9 cellular contexts compared by ENCODE assay signal in genomic region chrX:103254171-103254824, GRCh38. TPM values are rescaled to one million over a fixed set of nuclear protein-coding genes. Genes with fewer than 3 reads are reported as not detected.
A peak's percentile ranks its signal among the peaks of the same experiment; 100 is the strongest.
DNase-seq lines count a peak whose midpoint lies in the region; ATAC-seq and TF ChIP-seq lines count a peak whose summit lies in the region.
"Had no signal": no experiment of that assay in that cellular context is flagged by ENCODE, and none has a peak within 500 bp of the region (broad histone marks: within the 10 kb centered on the region; RNA-seq: fewer than 3 reads in every experiment).

No MANE protein-coding gene starts in this region.

- H3K27me3 ChIP-seq in GM23248 (replicated peaks; ENCODE audit: insufficient read depth) (no peaks in the 10 kb centered on the region), stomach smooth muscle (ENCODE audit: control insufficient read depth in 1 of 2, insufficient read depth in 2 of 2, low read length in 2 of 2) (peaks cover 0 to 5% of the 10 kb centered on the region in 2 donors)

- H3K4me1 ChIP-seq in GM23248 (ENCODE audit: insufficient read depth) (no peaks in the 10 kb centered on the region), mucosa of descending colon (ENCODE audit: low read depth) (no peaks in the 10 kb centered on the region), stomach smooth muscle (ENCODE audit: control insufficient read depth, insufficient read depth, low read length) (peaks cover 5% of the 10 kb centered on the region)

- TF ChIP-seq CTCF in mucosa of descending colon (IDR thresholded peaks at IDR 0.05), result no peak

- H3K9ac ChIP-seq in GM23248, result peak overlapping the region; percentile 96
- H3K9ac ChIP-seq in stomach smooth muscle (ENCODE audit: low read length in 2 of 2), result peak overlapping the region; percentile 82 to 84

- peak overlapping the region; percentile 97 for H3K4me3 ChIP-seq in GM23248
- H3K4me3 ChIP-seq in mucosa of descending colon, result peak overlapping the region; percentile 26
- peak overlapping the region; percentile 69 to 84 for H3K4me3 ChIP-seq in stomach smooth muscle (ENCODE audit: low read length in 2 of 2)

- H3K4me3 Mint-ChIP-seq in activated CD4-positive, alpha-beta T cell treated with anti-CD3 and anti-CD28 coated beads, Interleukin-2, amount 10 ng/mL, durations not matched to agents 7 days and 5 days, result peak overlapping the region; percentile 91

- H3K4me2 ChIP-seq in GM23248 (ENCODE audit: unreplicated experiment), result peak overlapping the region; percentile 96

- in situ Hi-C loops in GM23248 (cut with MboI), result no loop called here

- H3K27me3 Mint-ChIP-seq in activated CD4-positive, alpha-beta T cell treated with anti-CD3 and anti-CD28 coated beads, Interleukin-2, amount 10 ng/mL, durations not matched to agents 7 days and 5 days, result peaks cover 8% of the 10 kb centered on the region

- peak; percentile 70 for ATAC-seq in mucosa of descending colon

- H3K27ac ChIP-seq in GM23248 (peak overlapping the region; percentile 89), stomach smooth muscle (ENCODE audit: low read length) (peak overlapping the region; percentile 83)

- H3K79me2 ChIP-seq in GM23248 (ENCODE audit: insufficient read depth), result peaks cover 18% of the 10 kb centered on the region

- no peaks in the 10 kb centered on the region for H3K9me2 ChIP-seq in GM23248 (ENCODE audit: insufficient read depth)

- H3K9me3 Mint-ChIP-seq in activated CD4-positive, alpha-beta T cell treated with anti-CD3 and anti-CD28 coated beads, Interleukin-2, amount 10 ng/mL, durations not matched to agents 7 days and 5 days, result no peaks in the 10 kb centered on the region

- peaks cover 11% of the 10 kb centered on the region for H3K36me3 Mint-ChIP-seq in activated CD4-positive, alpha-beta T cell treated with anti-CD3 and anti-CD28 coated beads, Interleukin-2, amount 10 ng/mL, durations not matched to agents 7 days and 5 days (ENCODE audit: low read depth)

- 0 out of 2 replicates have a peak, but pooled peaks cover 3% of the 10 kb centered on the region for H3K36me3 ChIP-seq in GM23248 (ENCODE audit: low read depth)
- no peaks in the 10 kb centered on the region for H3K36me3 ChIP-seq in mucosa of descending colon (ENCODE audit: low read depth)
- no peaks in the 10 kb centered on the region for H3K36me3 ChIP-seq in stomach smooth muscle (ENCODE audit: control insufficient read depth in 2 of 2, insufficient read depth in 2 of 2, low read length in 2 of 2)

- H3F3A ChIP-seq in GM23248 (ENCODE audit: insufficient read depth), result no peaks in the 10 kb centered on the region

- no peak for TF ChIP-seq POLR2A in erythroblast (IDR thresholded peaks at IDR 0.05; ENCODE audit: low read length)

- POLR2A ChIA-PET in activated CD4-positive, alpha-beta T cell treated with anti-CD3 and anti-CD28 coated beads, Interleukin-2, amount 10 ng/mL, durations not matched to agents 7 days and 5 days (lab: Charles Lee), result no interaction called here

- CTCF ChIA-PET in activated CD4-positive, alpha-beta T cell treated with anti-CD3 and anti-CD28 coated beads, Interleukin-2, amount 10 ng/mL, durations not matched to agents 7 days and 5 days (lab: Charles Lee), result no interaction called here

- intact Hi-C loops in mucosa of descending colon (cut with DNase I, micrococcal nuclease), result no loop called here

- H3K9me3 ChIP-seq in GM23248 (ENCODE audit: low read depth), result no peaks in the 10 kb centered on the region
- no peaks in the 10 kb centered on the region for H3K9me3 ChIP-seq in mucosa of descending colon
- H3K9me3 ChIP-seq in stomach smooth muscle (ENCODE audit: control insufficient read depth in 2 of 2, low read length in 2 of 2), result no peaks in the 10 kb centered on the region

- peaks cover 20% of the 10 kb centered on the region for H3K4me1 Mint-ChIP-seq in activated CD4-positive, alpha-beta T cell treated with anti-CD3 and anti-CD28 coated beads, Interleukin-2, amount 10 ng/mL, durations not matched to agents 7 days and 5 days

- DNase-seq in ELR (ENCODE audit: low read depth), result peak; percentile 43
- peak; percentile 59 for DNase-seq in GM23248
- peak; percentile 79 for DNase-seq in NCI-H1105 treated with DMSO at 0.1 percent for 48 hours (lab: John Stamatoyannopoulos, UW)
- DNase-seq in activated CD4-positive, alpha-beta T cell treated with anti-CD3 and anti-CD28 coated beads, Interleukin-2, amount 10 ng/mL, durations not matched to agents 7 days and 5 days, result peak; percentile 44
- DNase-seq in erythroblast (lab: John Stamatoyannopoulos, UW), result peak; percentile 13 to 24
- DNase-seq in mucosa of descending colon, result peak; percentile 63 to 71 (median 65)
- DNase-seq in middle frontal gyrus (ENCODE audit: extremely low spot score, low spot score), result no peak

- 0 to 1% methylated on average over 9 to 22 of the region's 22 CpGs for WGBS in GM23248 (ENCODE audit: low coverage in 1 of 2, low lambda C conversion rate in 2 of 2, missing lambda C conversion rate in 2 of 2), 2 experiments

- peak overlapping the region; percentile 96 for H3K27ac Mint-ChIP-seq in activated CD4-positive, alpha-beta T cell treated with anti-CD3 and anti-CD28 coated beads, Interleukin-2, amount 10 ng/mL, durations not matched to agents 7 days and 5 days

- peak overlapping the region; percentile 99 for H2AFZ ChIP-seq in GM23248

- H4K20me1 ChIP-seq in GM23248 (ENCODE audit: insufficient read depth), result no peaks in the 10 kb centered on the region

RNA-seq across cellular contexts. Expression of gene TCEAL8, which starts 0.7 kb away (rescaled TPM):
- total RNA-seq in GM23248 (2014; rRNA removed; shearing (Covaris generic)), result 87.3 and 97.7 TPM in 2 replicates
- polyA plus RNA-seq in GM23248 (2016; fragmentation: Nextera tagmentation; extraction: Ambion mirVana), result 104 TPM in 2 replicates
- total RNA-seq in activated CD4-positive, alpha-beta T cell treated with anti-CD3 and anti-CD28 coated beads, Interleukin-2, amount 10 ng/mL, durations not matched to agents 7 days and 5 days, result 10 to 100 TPM; 35.2 to 48.1 TPM
- 10 to 100 TPM; 24.4 to 43.0 (median 31.2) TPM for total RNA-seq in mucosa of descending colon

RNA-seq across cellular contexts. Expression of gene TCEAL5, which starts 22.3 kb away (rescaled TPM):
- not detected in 2 replicates for total RNA-seq in GM23248 (2014; rRNA removed; shearing (Covaris generic))
- not detected in 2 replicates for polyA plus RNA-seq in GM23248 (2016; fragmentation: Nextera tagmentation; extraction: Ambion mirVana)
- not detected for total RNA-seq in activated CD4-positive, alpha-beta T cell treated with anti-CD3 and anti-CD28 coated beads, Interleukin-2, amount 10 ng/mL, durations not matched to agents 7 days and 5 days
- under 1 TPM in 1 of 3 donors, not detected in 2; 0.92 TPM for total RNA-seq in mucosa of descending colon
- total RNA-seq: dermis microvascular lymphatic vessel endothelial cell had no signal

RNA-seq across cellular contexts. Expression of gene BEX4, which starts 39.4 kb away (rescaled TPM):
- total RNA-seq in GM23248 (2014; rRNA removed; shearing (Covaris generic)), result 0.54 and 2.4 TPM in 2 replicates
- polyA plus RNA-seq in GM23248 (2016; fragmentation: Nextera tagmentation; extraction: Ambion mirVana), result 2.4 TPM in 2 replicates
- total RNA-seq in activated CD4-positive, alpha-beta T cell treated with anti-CD3 and anti-CD28 coated beads, Interleukin-2, amount 10 ng/mL, durations not matched to agents 7 days and 5 days, result 10 to 100 TPM in 1 of 2 experiments, 1 to 10 TPM in 1; 9.9 to 11.2 TPM
- total RNA-seq in mucosa of descending colon, result 10 to 100 TPM in 1 of 3 donors, 1 to 10 TPM in 2; 7.8 to 34.0 (median 8.9) TPM

RNA-seq across cellular contexts. Expression of gene BEX2, which starts 56.5 kb away (rescaled TPM):
- total RNA-seq in GM23248 (2014; rRNA removed; shearing (Covaris generic)), result not detected in 2 replicates
- not detected in 2 replicates for polyA plus RNA-seq in GM23248 (2016; fragmentation: Nextera tagmentation; extraction: Ambion mirVana)
- total RNA-seq in activated CD4-positive, alpha-beta T cell treated with anti-CD3 and anti-CD28 coated beads, Interleukin-2, amount 10 ng/mL, durations not matched to agents 7 days and 5 days, result 1 to 10 TPM; 5.0 to 5.3 TPM
- 1 to 10 TPM; 4.6 to 5.5 (median 4.9) TPM for total RNA-seq in mucosa of descending colon

Comparison
In these comparisons a context has a peak if more than half of its experiments do, and no peak if none do; other contexts are left out.
1. H3K4me3 ChIP-seq: peak in every context shown above with its lines; median percentile 97 in GM23248; 76 in stomach smooth muscle; 26 in mucosa of descending colon.